Comparison of ENCODE assay signal across 8 cellular contexts in genomic region chr1:201504799-201505504, GRCh38. TPM values are rescaled to one million over a fixed set of nuclear protein-coding genes. Genes with fewer than 3 reads are reported as not detected.
DNase-seq lines count a peak whose midpoint lies in the region; ATAC-seq and TF ChIP-seq lines count a peak whose summit lies in the region.

No MANE protein-coding gene starts in this region.

- ATAC-seq in CD4-positive, alpha-beta T cell (ENCODE audit: poor library complexity) = no peak
- ATAC-seq in naive thymus-derived CD8-positive, alpha-beta T cell = no peak
- ATAC-seq in HG03457 (IDR thresholded peaks at IDR 0.05; ENCODE audit: unreplicated experiment) = no peak

- POLR2A ChIA-PET in CD4-positive, alpha-beta T cell (lab: Charles Lee) = interaction anchor here (1.2 kb wide), 1 partner anchor 23 kb away, joined by 7 read pairs; no protein-coding TSS in a partner anchor
- POLR2A ChIA-PET in naive thymus-derived CD8-positive, alpha-beta T cell (lab: Charles Lee) = interaction anchor here (3.5 kb wide), 1 partner anchor 22 kb away, joined by 24 read pairs; no protein-coding TSS in a partner anchor

- H3K4me3 ChIP-seq in breast epithelium = peak overlapping the region; percentile 64 to 96 (median 88)

- H3K27ac Mint-ChIP-seq in CD4-positive, alpha-beta T cell = peak overlapping the region; percentile 86
- H3K27ac Mint-ChIP-seq in naive thymus-derived CD8-positive, alpha-beta T cell = peak overlapping the region in 5 of 10 donors; percentile 4 to 93 (median 90)

- TF ChIP-seq CTCF in CD4-positive, alpha-beta T cell (IDR thresholded peaks at IDR 0.05) = no peak
- no peak for TF ChIP-seq CTCF in breast epithelium (IDR thresholded peaks at IDR 0.05)

- peaks cover 48% of the 10 kb centered on the region for H3K4me1 Mint-ChIP-seq in CD4-positive, alpha-beta T cell (ENCODE audit: low read depth)
- H3K4me1 Mint-ChIP-seq in naive thymus-derived CD8-positive, alpha-beta T cell = peaks cover 20 to 58% (median 54%) of the 10 kb centered on the region in 4 donors

- no peak for DNase-seq in CD4-positive, alpha-beta T cell
- DNase-seq in NCI-H2029 (lab: John Stamatoyannopoulos, UW) (peak; percentile 79), breast epithelium (ENCODE audit: low spot score in 2 of 2) (no peak), head of caudate nucleus (no peak), SIG-M5 (lab: John Stamatoyannopoulos, UW) (no peak), AG20443 (ENCODE audit: low spot score) (no peak)
- DNase-seq in naive thymus-derived CD8-positive, alpha-beta T cell = no peak

- peaks cover 20 to 27% of the 10 kb centered on the region in 2 donors for H3K4me1 ChIP-seq in breast epithelium

- no peaks in the 10 kb centered on the region for H3K27me3 ChIP-seq in CD4-positive, alpha-beta T cell (ENCODE audit: control insufficient read depth, insufficient read depth, low read length)
- no peaks in the 10 kb centered on the region for H3K27me3 ChIP-seq in breast epithelium

- no peaks in the 10 kb centered on the region for H3K27me3 Mint-ChIP-seq in CD4-positive, alpha-beta T cell
- H3K27me3 Mint-ChIP-seq in naive thymus-derived CD8-positive, alpha-beta T cell = no peaks in the 10 kb centered on the region

- H3K4me3 Mint-ChIP-seq in CD4-positive, alpha-beta T cell = peak overlapping the region; percentile 96
- peak overlapping the region; percentile 87 to 95 (median 92) for H3K4me3 Mint-ChIP-seq in naive thymus-derived CD8-positive, alpha-beta T cell

- no peaks in the 10 kb centered on the region for H3K36me3 Mint-ChIP-seq in CD4-positive, alpha-beta T cell (ENCODE audit: low read depth)
- H3K36me3 Mint-ChIP-seq in naive thymus-derived CD8-positive, alpha-beta T cell = peaks cover 0 to 2% (median 0%) of the 10 kb centered on the region in 3 donors

- no peaks in the 10 kb centered on the region for H3K9me3 ChIP-seq in CD4-positive, alpha-beta T cell (ENCODE audit: control insufficient read depth, low read length)
- H3K9me3 ChIP-seq in breast epithelium = no peaks in the 10 kb centered on the region

- intact Hi-C loops in CD4-positive, alpha-beta T cell (cut with DNase I, micrococcal nuclease) = loop anchor here in 1 of 2 experiments (5.0 to 10.0 kb wide), 2 partner anchors 350 to 447 kb away; partner anchors contain the start of gene TMEM9
- intact Hi-C loops in breast epithelium (cut with DNase I; ENCODE audit: low total_unique reads) = no loop called here
- intact Hi-C loops in head of caudate nucleus (cut with DNase I) = no loop called here

- no peak overlapping the region for H3K27ac ChIP-seq in CD4-positive, alpha-beta T cell (ENCODE audit: low read depth, low read length)
- H3K27ac ChIP-seq in breast epithelium = peak overlapping the region; percentile 97 to 99

- no peak for TF ChIP-seq POLR2A in breast epithelium (IDR thresholded peaks at IDR 0.05)

- H3K36me3 ChIP-seq in breast epithelium = no peaks in the 10 kb centered on the region

- CTCF ChIA-PET in CD4-positive, alpha-beta T cell (lab: Charles Lee) = no interaction called here

- no peaks in the 10 kb centered on the region for H3K9me3 Mint-ChIP-seq in CD4-positive, alpha-beta T cell
- H3K9me3 Mint-ChIP-seq in naive thymus-derived CD8-positive, alpha-beta T cell = no peaks in the 10 kb centered on the region

RNA-seq across cellular contexts. Expression of gene CSRP1, which starts 2.0 kb away (rescaled TPM):
- 10 to 100 TPM; 34.8 to 39.9 TPM for total RNA-seq in CD4-positive, alpha-beta T cell
- total RNA-seq in breast epithelium = 1,000 to 10,000 TPM in 1 of 3 donors, 100 to 1,000 TPM in 2; 186 to 1,491 (median 767) TPM
- 10 to 100 TPM; 21.8 to 22.4 TPM for total RNA-seq in naive thymus-derived CD8-positive, alpha-beta T cell
- polyA plus RNA-seq in naive thymus-derived CD8-positive, alpha-beta T cell = 10 to 100 TPM; 43.3 to 48.2 (median 46.1) TPM

RNA-seq across cellular contexts. Expression of gene NAV1, which starts 34.0 kb away (rescaled TPM):
- total RNA-seq in CD4-positive, alpha-beta T cell = 1 to 10 TPM; 2.8 to 4.3 TPM
- 10 to 100 TPM; 11.3 to 31.5 (median 22.7) TPM for total RNA-seq in breast epithelium
- 1 to 10 TPM; 2.1 to 3.0 TPM for total RNA-seq in naive thymus-derived CD8-positive, alpha-beta T cell
- polyA plus RNA-seq in naive thymus-derived CD8-positive, alpha-beta T cell = 1 to 10 TPM in 1 of 3 donors, under 1 TPM in 2; 0.10 to 1.9 (median 0.41) TPM

RNA-seq across cellular contexts. Expression of gene PHLDA3, which starts 36.0 kb away (rescaled TPM):
- under 1 TPM; 0.45 to 0.71 TPM for total RNA-seq in CD4-positive, alpha-beta T cell
- total RNA-seq in breast epithelium = 100 to 1,000 TPM in 1 of 3 donors, 10 to 100 TPM in 2; 65.7 to 116 (median 92.7) TPM
- under 1 TPM; 0.55 to 0.60 TPM for total RNA-seq in naive thymus-derived CD8-positive, alpha-beta T cell
- not detected for polyA plus RNA-seq in naive thymus-derived CD8-positive, alpha-beta T cell

Comparison
In these comparisons a context has a peak if more than half of its experiments do, and no peak if none do; other contexts are left out.
1. RNA of gene CSRP1, which starts 2.0 kb away (total RNA-seq): 186 to 1,491 TPM in breast epithelium; 34.8 to 39.9 TPM in CD4-positive, alpha-beta T cell and 21.8 to 22.4 TPM in naive thymus-derived CD8-positive, alpha-beta T cell; every median in the first group is over 4 times any median in the second.
2. RNA of gene PHLDA3, which starts 36.0 kb away (total RNA-seq): 65.7 to 116 TPM in breast epithelium; 0.45 to 0.71 TPM in CD4-positive, alpha-beta T cell and 0.55 to 0.60 TPM in naive thymus-derived CD8-positive, alpha-beta T cell; every median in the first group is over 10 times any median in the second.